16 cellular contexts compared by ENCODE assay signal in genomic region chr16:59859606-59860402, GRCh38.
DNase-seq lines count a peak whose midpoint lies in the region; ATAC-seq, FAIRE-seq and TF ChIP-seq lines count a peak whose summit lies in the region.
"Had no signal": no experiment of that assay in that cellular context is flagged by ENCODE, and none has a peak within 500 bp of the region (broad histone marks: within the 10 kb centered on the region; RNA-seq: fewer than 3 reads in every experiment).

No MANE protein-coding gene starts in this region.

- no peaks in the 10 kb centered on the region for H3K79me1 ChIP-seq in H1 (ENCODE audit: low read depth, low read length)

- H3K27ac ChIP-seq in GM23248 (no peak overlapping the region), H1 (ENCODE audit: low read depth, low read length) (no peak overlapping the region), caudate nucleus (ENCODE audit: low read depth, low read length) (no peak overlapping the region)
- H3K27ac ChIP-seq: RWPE1, SJSA1 had no signal

- no peak for TF ChIP-seq CTCF in H1 (IDR thresholded peaks at IDR 0.05; ENCODE audit: control extremely low read depth in 1 of 3, insufficient read depth in 1 of 3, low read depth in 1 of 3, low read length in 3 of 3)

- H4K20me1 ChIP-seq in GM23248 (ENCODE audit: insufficient read depth) (no peaks in the 10 kb centered on the region), H1 (replicated peaks in 1 of 2; ENCODE audit: control insufficient read depth in 1 of 2, insufficient read depth in 2 of 2, low read length in 2 of 2) (no peaks in the 10 kb centered on the region)

- no peaks in the 10 kb centered on the region for H3K79me2 ChIP-seq in GM23248 (ENCODE audit: insufficient read depth)
- no peaks in the 10 kb centered on the region for H3K79me2 ChIP-seq in H1 (ENCODE audit: control insufficient read depth in 1 of 2, insufficient read depth in 2 of 2, low read length in 2 of 2)

- H2BK120ac ChIP-seq in H1 (replicated peaks; ENCODE audit: low read depth, low read length): no peak overlapping the region

- H3K9ac ChIP-seq in GM23248 (no peak overlapping the region), H1 (replicated peaks in 1 of 4; ENCODE audit: extremely low read depth in 1 of 4, low read depth in 3 of 4, low read length in 3 of 4) (no peak overlapping the region)

- H2AFZ ChIP-seq in GM23248: no peak overlapping the region
- no peak overlapping the region for H2AFZ ChIP-seq in H1 (ENCODE audit: low read length)

- no peak overlapping the region for H3K4me2 ChIP-seq in GM23248 (ENCODE audit: unreplicated experiment)
- H3K4me2 ChIP-seq in H1 (ENCODE audit: insufficient read depth in 1 of 2, low read depth in 2 of 2, low read length in 2 of 2): no peak overlapping the region

- H2AK5ac ChIP-seq in H1 (ENCODE audit: low read depth, low read length): no peak overlapping the region

- intact Hi-C loops in sciatic nerve (cut with DNase I): loop anchor here (10.0 kb wide), 1 partner anchor 845 kb away; no protein-coding TSS in a partner anchor

- no peak for TF ChIP-seq EP300 in H1 (IDR thresholded peaks at IDR 0.05; ENCODE audit: borderline replicate concordance in 1 of 2, low read depth in 2 of 2, low read length in 2 of 2)

- no peak overlapping the region for H4K8ac ChIP-seq in H1 (ENCODE audit: extremely low read depth, insufficient read depth, low read length)

- H3K56ac ChIP-seq in H1 (replicated peaks; ENCODE audit: insufficient read length, low read depth, low read length): no peak overlapping the region

- POLR2A ChIA-PET in H1 (lab: Charles Lee; ENCODE audit: partially characterized antibody): no interaction called here

- no peak overlapping the region for H4K91ac ChIP-seq in H1 (replicated peaks; ENCODE audit: insufficient read length, low read length)

- no peak overlapping the region for H2BK5ac ChIP-seq in H1 (ENCODE audit: low read depth, low read length)

- WGBS in GM23248 (ENCODE audit: low coverage in 1 of 2, low lambda C conversion rate in 2 of 2, missing lambda C conversion rate in 2 of 2), 2 experiments: 3 to 4% methylated on average over 3 of the region's 3 CpGs
- WGBS in H1 (ENCODE audit: extremely low coverage in 1 of 2, insufficient coverage in 1 of 2, insufficient read length in 1 of 2, insufficient replicate concordance in 2 of 2, low coverage in 1 of 2, low lambda C conversion rate in 2 of 2, missing lambda C conversion rate in 1 of 2), 2 experiments: 95% methylated on average over 3 of the region's 3 CpGs; no CpG with 5 or more reads in 1 of the 2 experiments

- H2BK12ac ChIP-seq in H1 (ENCODE audit: low read depth, low read length): no peak overlapping the region

- H3K14ac ChIP-seq in H1 (ENCODE audit: insufficient read length): no peak overlapping the region

- no peaks in the 10 kb centered on the region for H3F3A ChIP-seq in GM23248 (ENCODE audit: insufficient read depth)

- no peak for FAIRE-seq in H1 (lab: Jason Lieb, UNC)

- CTCF ChIA-PET in H1 (lab: Charles Lee; ENCODE audit: partially characterized antibody): interaction anchor here (0.6 to 1.8 kb wide), 3 partner anchors 9 to 363 kb away, joined by 3 to 5 read pairs (median 3); no protein-coding TSS in a partner anchor

- no peak overlapping the region for H3K18ac ChIP-seq in H1 (ENCODE audit: extremely low read depth, low read length)

- no peak overlapping the region for H2BK20ac ChIP-seq in H1 (ENCODE audit: low read length)

- H3K4me1 ChIP-seq in GM23248 (ENCODE audit: insufficient read depth): no peaks in the 10 kb centered on the region
- H3K4me1 ChIP-seq in H1 (replicated peaks in 1 of 4; ENCODE audit: control insufficient read depth in 3 of 4, insufficient read depth in 4 of 4, low read length in 3 of 4): no peaks in the 10 kb centered on the region

- in situ Hi-C loops in GM23248 (cut with MboI): no loop called here

- DNase-seq in AG20443 (ENCODE audit: low spot score) (peak; percentile 44), GM23248 (peak; percentile 40), H1 (ENCODE audit: low read depth in 1 of 2, low spot score in 2 of 2) (no peak), sciatic nerve (ENCODE audit: low spot score) (no peak), NCI-H526 treated with DMSO at 0.1 percent for 48 hours (lab: John Stamatoyannopoulos, UW) (no peak), nucleus accumbens (lab: John Stamatoyannopoulos, UW) (no peak), caudate nucleus (lab: John Stamatoyannopoulos, UW) (no peak)
- DNase-seq: COR-L47, H9, NCI-H1436 treated with DMSO at 0.1 percent for 48 hours, NCI-H2081 treated with DMSO at 0.1 percent for 48 hours, NCI-H2227 treated with DMSO at 0.1 percent for 48 hours, NCI-H526, SW 1271 had no signal

- H4K5ac ChIP-seq in H1 (ENCODE audit: insufficient read length, low read depth, low read length): no peak overlapping the region

- TF ChIP-seq POLR2A in H1 (IDR thresholded peaks at IDR 0.05; ENCODE audit: control extremely low read depth in 1 of 2, low read depth in 2 of 2, low read length in 2 of 2): no peak

- H3K9me3 ChIP-seq in GM23248 (ENCODE audit: low read depth) (no peaks in the 10 kb centered on the region), H1 (ENCODE audit: insufficient read depth in 2 of 2, low read depth in 1 of 2, low read length in 1 of 2) (no peaks in the 10 kb centered on the region)

- no peaks in the 10 kb centered on the region for H3K36me3 ChIP-seq in GM23248 (ENCODE audit: low read depth)
- no peaks in the 10 kb centered on the region for H3K36me3 ChIP-seq in H1 (ENCODE audit: control insufficient read depth in 2 of 4, insufficient read depth in 4 of 4, low read length in 3 of 4)
- H3K36me3 ChIP-seq: SJSA1 had no signal

- no peak overlapping the region for H2BK15ac ChIP-seq in H1 (ENCODE audit: low read length)

- no peak for TF ChIP-seq RAD21 in H1 (IDR thresholded peaks at IDR 0.05 in 1 of 2, conservative IDR thresholded peaks at IDR 0.05 in 1 of 2; ENCODE audit: low read depth in 2 of 2, low read length in 2 of 2)

- H3K23me2 ChIP-seq in H1 (ENCODE audit: low read depth, low read length): no peaks in the 10 kb centered on the region

- H3K4me3 ChIP-seq in GM23248 (no peak overlapping the region), H1 (ENCODE audit: extremely low read depth in 1 of 4, insufficient read depth in 2 of 4, low read depth in 3 of 4, low read length in 4 of 4) (no peak overlapping the region)
- H3K4me3 ChIP-seq: SJSA1 had no signal

- H3K4ac ChIP-seq in H1 (replicated peaks; ENCODE audit: insufficient read length, low read depth, low read length): no peak overlapping the region

- H3K27me3 ChIP-seq in GM23248 (replicated peaks; ENCODE audit: insufficient read depth) (no peaks in the 10 kb centered on the region), H1 (replicated peaks in 1 of 4; ENCODE audit: control insufficient read depth in 3 of 4, extremely low read depth in 1 of 4, insufficient read depth in 3 of 4, low read length in 3 of 4) (no peaks in the 10 kb centered on the region)
- H3K27me3 ChIP-seq: SJSA1 had no signal

- H3K9me2 ChIP-seq in GM23248 (ENCODE audit: insufficient read depth): no peaks in the 10 kb centered on the region

- no peak overlapping the region for H3K23ac ChIP-seq in H1 (ENCODE audit: insufficient read length)

- ATAC-seq in sciatic nerve: peak; percentile 80

TF ChIP-seq in H1, 55 proteins besides CTCF, POLR2A, EP300 and RAD21:
- TF ChIP-seq CEBPB (IDR thresholded peaks at IDR 0.05; ENCODE audit: low read depth, low read length) (peak; percentile 52; the same call in 1 of the 2 replicates), HDAC6 (IDR thresholded peaks at IDR 0.05; ENCODE audit: low read depth, low read length) (no peak)

Comparison
In these comparisons a context has a peak if more than half of its experiments do, and no peak if none do; other contexts are left out.
1. DNase-seq: peak in AG20443 (single experiment) and GM23248 (single experiment); none in H1 (0 of 2), sciatic nerve (single experiment), NCI-H526 treated with DMSO at 0.1 percent for 48 hours (single experiment), nucleus accumbens (0 of 56) and caudate nucleus (0 of 61).